1 cellular context compared by ENCODE assay signal in genomic region chr14:23319746-23320583, GRCh38.
TF ChIP-seq lines count a peak whose summit lies in the region.

No MANE protein-coding gene starts in this region.

TF ChIP-seq in K562, 482 proteins besides CTCF, POLR2A, EP300 and RAD21 (continued from another document):
- TF ChIP-seq MAX (CRISPR knock-in tag; IDR thresholded peaks at IDR 0.05) (peak; percentile 30; the same call in 1 of the 2 replicates), POLR2H (tag; IDR thresholded peaks at IDR 0.05; ENCODE audit: low read depth) (no peak), HEY1 (CRISPR knock-in tag; IDR thresholded peaks at IDR 0.05; ENCODE audit: borderline replicate concordance) (no peak), THRA (IDR thresholded peaks at IDR 0.05) (no peak), FOXJ2 (tag; IDR thresholded peaks at IDR 0.05) (no peak), ZNF655 (CRISPR knock-in tag; IDR thresholded peaks at IDR 0.05) (no peak), MEIS2 (IDR thresholded peaks at IDR 0.05; ENCODE audit: partially characterized antibody) (peak; percentile 29), ZEB2 (IDR thresholded peaks at IDR 0.05) (no peak), THRB (CRISPR knock-in tag; conservative IDR thresholded peaks at IDR 0.05) (no peak), ZNF217 (CRISPR knock-in tag; IDR thresholded peaks at IDR 0.05) (no peak), FOXK2 (conservative IDR thresholded peaks at IDR 0.05 in 1 of 2, IDR thresholded peaks at IDR 0.05 in 1 of 2; ENCODE audit: low read depth in 2 of 2) (no peak), ELF2 (CRISPR knock-in tag; IDR thresholded peaks at IDR 0.05) (0 out of 2 replicates have a peak, but pooled peaks have one; percentile 16), POU5F1 (IDR thresholded peaks at IDR 0.05; ENCODE audit: borderline replicate concordance, low read depth, low read length, partially characterized antibody) (no peak), LCOR (CRISPR knock-in tag; IDR thresholded peaks at IDR 0.05) (no peak), HDAC6 (IDR thresholded peaks at IDR 0.05; ENCODE audit: low read depth, low read length) (no peak), CHCHD3 (CRISPR knock-in tag; IDR thresholded peaks at IDR 0.05) (no peak), CBX8 (IDR thresholded peaks at IDR 0.05; ENCODE audit: borderline replicate concordance, extremely low read depth, low read depth, low read length, poor library complexity, severe bottlenecking) (no peak), MXD1 (CRISPR knock-in tag; IDR thresholded peaks at IDR 0.05; ENCODE audit: borderline replicate concordance, poor library complexity, severe bottlenecking) (no peak), MTA1 (IDR thresholded peaks at IDR 0.05; ENCODE audit: borderline replicate concordance) (no peak), IRF9 (tag; IDR thresholded peaks at IDR 0.05) (0 out of 2 replicates have a peak, but pooled peaks have one; percentile 7)
